10 cellular contexts compared by ENCODE assay signal in the genomic region with DNA sequence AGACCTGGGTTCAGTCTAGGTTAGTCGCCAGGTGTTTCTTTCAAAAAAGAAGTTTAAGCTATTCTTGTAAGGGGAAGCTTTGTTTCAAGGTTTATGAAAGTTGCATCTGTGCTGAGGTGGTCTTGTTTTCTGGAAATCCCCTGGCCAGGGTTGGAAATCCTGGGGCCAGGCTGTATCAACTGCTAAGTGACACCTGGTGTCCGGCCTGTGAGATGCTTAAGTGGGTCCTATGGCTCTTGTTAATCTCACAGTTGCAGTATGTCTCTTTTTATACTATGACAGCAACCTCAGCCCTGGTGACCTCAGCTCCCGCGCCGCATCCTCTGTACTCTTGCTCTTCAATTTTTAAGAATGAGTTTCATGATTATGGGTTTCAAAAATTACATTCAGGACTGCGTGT.
A peak's percentile ranks its signal among the peaks of the same experiment; 100 is the strongest.
DNase-seq lines count a peak whose midpoint lies in the region; ATAC-seq and TF ChIP-seq lines count a peak whose summit lies in the region.
"Had no signal": no experiment of that assay in that cellular context is flagged by ENCODE, and none has a peak within 500 bp of the region (broad histone marks: within the 10 kb centered on the region; RNA-seq: fewer than 3 reads in every experiment).

No MANE protein-coding gene starts in this region.

- TF ChIP-seq CTCF in lower leg skin (IDR thresholded peaks at IDR 0.05) (no peak), omental fat pad (IDR thresholded peaks at IDR 0.05) (no peak)

- H3K36me3 Mint-ChIP-seq in naive B cell, result peaks cover 5 to 16% of the 10 kb centered on the region in 2 donors

- peak overlapping the region in 3 of 8 donors; percentile 15 to 63 (median 36) for H3K4me3 Mint-ChIP-seq in naive B cell

- TF ChIP-seq POLR2A in lower leg skin (IDR thresholded peaks at IDR 0.05), result no peak

- peaks cover 0 to 11% (median 7%) of the 10 kb centered on the region in 3 donors for H3K27me3 Mint-ChIP-seq in naive B cell

- H3K4me3 ChIP-seq in lower leg skin (ENCODE audit: low read depth, poor library complexity, severe bottlenecking), result no peak overlapping the region

- H3K27ac Mint-ChIP-seq in naive B cell, result peak overlapping the region in 1 of 6 donors; percentile 12

- DNase-seq in naive B cell (no peak), NCI-H1436 (lab: John Stamatoyannopoulos, UW) (no peak), lower leg skin (ENCODE audit: low spot score in 2 of 2) (no peak), omental fat pad (ENCODE audit: low spot score) (no peak), COLO829 (ENCODE audit: low spot score) (no peak)
- DNase-seq: effector memory CD4-positive, alpha-beta T cell; NCI-H1092 had no signal

- WGBS in lower leg skin, 2 donors, result 91 to 92% methylated on average over 6 of the region's 6 CpGs

- intact Hi-C loops in lower leg skin (cut with DNase I; ENCODE audit: low total_unique reads), result no loop called here

- peaks cover 19 to 33% (median 24%) of the 10 kb centered on the region in 3 donors for H3K4me1 Mint-ChIP-seq in naive B cell

- ATAC-seq in GM18870 (IDR thresholded peaks at IDR 0.05; ENCODE audit: unreplicated experiment) (peak; percentile 66), GM21717 (IDR thresholded peaks at IDR 0.05; ENCODE audit: unreplicated experiment) (peak; percentile 72), HG03196 (IDR thresholded peaks at IDR 0.05; ENCODE audit: unreplicated experiment) (peak; percentile 60), naive B cell (ENCODE audit: low read depth in 2 of 2) (peak; percentile 63 to 85), omental fat pad (ENCODE audit: low FRiP score) (no peak)

- H3K9me3 Mint-ChIP-seq in naive B cell, result peaks cover 5 to 25% (median 19%) of the 10 kb centered on the region in 7 donors
